In genomic region chr6:136113736-136114173, GRCh38 we compare ENCODE assay signal across 9 cellular contexts.
A peak's percentile ranks its signal among the peaks of the same experiment; 100 is the strongest.
DNase-seq lines count a peak whose midpoint lies in the region; ATAC-seq and TF ChIP-seq lines count a peak whose summit lies in the region.
"Had no signal": no experiment of that assay in that cellular context is flagged by ENCODE, and none has a peak within 500 bp of the region (broad histone marks: within the 10 kb centered on the region; RNA-seq: fewer than 3 reads in every experiment).

No MANE protein-coding gene starts in this region.

- no peaks in the 10 kb centered on the region for H3K36me3 ChIP-seq in upper lobe of left lung
- H3K36me3 ChIP-seq: thyroid gland had no signal

- TF ChIP-seq POLR2A in upper lobe of left lung (IDR thresholded peaks at IDR 0.05) = no peak

- TF ChIP-seq CTCF in upper lobe of left lung (IDR thresholded peaks at IDR 0.05) = no peak

- H3K4me3 ChIP-seq in upper lobe of left lung = no peak overlapping the region
- H3K4me3 ChIP-seq: thyroid gland had no signal

- peaks cover 0 to 17% (median 0%) of the 10 kb centered on the region in 4 donors for H3K4me1 ChIP-seq in upper lobe of left lung

- DNase-seq in GM04503 (ENCODE audit: low read depth) (peak; percentile 82), NCI-H2081 treated with DMSO at 0.1 percent for 48 hours (lab: John Stamatoyannopoulos, UW) (peak; percentile 88), amniotic epithelial cell (ENCODE audit: low read depth) (peak; percentile 94), iPS-NIHi7 (ENCODE audit: extremely low spot score) (peak; percentile 31), upper lobe of left lung (peak in 1 of 2 donors; percentile 47), activated gamma-delta T cell (lab: John Stamatoyannopoulos, UW) (no peak)
- DNase-seq in activated CD8-positive, alpha-beta memory T cell treated with anti-CD3 and anti-CD28 coated beads, Interleukin-2, amount 50 U/mL, for 48 hours = no peak

- no peak overlapping the region for H3K27ac ChIP-seq in upper lobe of left lung

- H3K9me3 ChIP-seq in upper lobe of left lung = no peaks in the 10 kb centered on the region
- H3K9me3 ChIP-seq: thyroid gland had no signal

- ATAC-seq in upper lobe of left lung (ENCODE audit: low FRiP score in 2 of 2) (peak; percentile 72 to 86), GM19397 (IDR thresholded peaks at IDR 0.05; ENCODE audit: unreplicated experiment) (no peak)

- WGBS in upper lobe of left lung, 2 donors = 16 to 17% methylated on average over 5 of the region's 5 CpGs

- no peak for TF ChIP-seq EP300 in upper lobe of left lung (IDR thresholded peaks at IDR 0.05)

- no peaks in the 10 kb centered on the region for H3K27me3 ChIP-seq in upper lobe of left lung
- H3K27me3 ChIP-seq: thyroid gland had no signal

Comparison
In these comparisons a context has a peak if more than half of its experiments do, and no peak if none do; other contexts are left out.
1. DNase-seq: peak in GM04503 (single experiment), NCI-H2081 treated with DMSO at 0.1 percent for 48 hours (single experiment), amniotic epithelial cell (single experiment) and iPS-NIHi7 (single experiment); none in activated gamma-delta T cell (single experiment) and activated CD8-positive, alpha-beta memory T cell treated with anti-CD3 and anti-CD28 coated beads, Interleukin-2, amount 50 U/mL, for 48 hours (single experiment).